In the genomic region with DNA sequence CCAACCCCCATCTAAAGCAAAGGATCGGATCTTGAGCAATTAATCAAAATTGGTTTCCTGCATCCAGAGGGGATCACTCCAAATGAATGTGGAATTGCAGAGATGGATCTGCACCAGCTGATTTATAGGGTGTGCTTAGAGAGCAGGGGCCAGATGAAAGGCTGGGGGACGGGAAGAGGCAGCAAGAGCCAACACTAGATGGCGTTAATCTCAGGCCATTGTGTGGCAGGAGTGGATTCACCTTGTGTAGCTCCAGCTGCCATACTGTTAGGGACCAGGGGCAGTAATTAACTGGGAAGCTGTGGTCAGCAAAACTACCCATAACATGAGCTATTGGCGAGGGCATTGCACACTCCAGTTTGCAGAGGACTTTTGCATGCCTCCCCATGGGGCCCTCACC, we compare ENCODE assay signal across 8 cellular contexts. TPM values are rescaled to one million over a fixed set of nuclear protein-coding genes. Genes with fewer than 3 reads are reported as not detected.
DNase-seq lines count a peak whose midpoint lies in the region; ATAC-seq, FAIRE-seq and TF ChIP-seq lines count a peak whose summit lies in the region.

No MANE protein-coding gene starts in this region.

- no peak for TF ChIP-seq POLR2A in GM12878 (IDR thresholded peaks at IDR 0.05; ENCODE audit: low read depth, low read length)

- H3K27me3 ChIP-seq in GM12878 (replicated peaks in 1 of 2; ENCODE audit: control insufficient read depth in 2 of 2, insufficient read depth in 2 of 2, low read length in 1 of 2) = no peaks in the 10 kb centered on the region; a peak in 2 of 4 replicates
- no peaks in the 10 kb centered on the region for H3K27me3 ChIP-seq in neuronal stem cell (ENCODE audit: control insufficient read depth in 3 of 3, insufficient read depth in 3 of 3, low read depth in 1 of 3, low read length in 3 of 3)

- H3K36me3 ChIP-seq in GM12878 (ENCODE audit: control insufficient read depth in 2 of 2, insufficient read depth in 2 of 2, low read length in 1 of 2) (no peaks in the 10 kb centered on the region), neuronal stem cell (replicated peaks in 1 of 2; ENCODE audit: control insufficient read depth in 2 of 2, insufficient read depth in 2 of 2, low read length in 2 of 2) (peaks cover 0 to 13% of the 10 kb centered on the region in 2 donors)

- TF ChIP-seq RAD21 in GM12878 (IDR thresholded peaks at IDR 0.05; ENCODE audit: insufficient read depth, low read depth, low read length) = peak; percentile 53

- H4K8ac ChIP-seq in neuronal stem cell (ENCODE audit: low read depth, low read length) = no peak overlapping the region

- H3K9ac ChIP-seq in GM12878 (ENCODE audit: control insufficient read depth, insufficient read depth, low read length) (no peak overlapping the region), neuronal stem cell (ENCODE audit: low read depth, low read length, poor library complexity) (no peak overlapping the region)

- H3K9me3 ChIP-seq in GM12878 (replicated peaks; ENCODE audit: control insufficient read depth, insufficient read depth, low read length) (no peaks in the 10 kb centered on the region), neuronal stem cell (replicated peaks in 1 of 2; ENCODE audit: control insufficient read depth in 2 of 2, insufficient read depth in 1 of 2, low read depth in 1 of 2, low read length in 2 of 2) (no peaks in the 10 kb centered on the region)

- no peak overlapping the region for H2AK5ac ChIP-seq in neuronal stem cell (ENCODE audit: low read depth, low read length)

- no peak overlapping the region for H2BK5ac ChIP-seq in neuronal stem cell (ENCODE audit: low read length)

- peaks cover 8% of the 10 kb centered on the region for H3K4me1 ChIP-seq in GM12878 (ENCODE audit: control insufficient read depth, insufficient read depth, low read length)
- peaks cover 7 to 13% of the 10 kb centered on the region in 2 donors for H3K4me1 ChIP-seq in neuronal stem cell (ENCODE audit: control insufficient read depth in 2 of 2, insufficient read depth in 1 of 2, low read depth in 1 of 2, low read length in 2 of 2)

- no peaks in the 10 kb centered on the region for H3K79me1 ChIP-seq in neuronal stem cell (ENCODE audit: low read depth, low read length)

- H3K4me2 ChIP-seq in GM12878 (ENCODE audit: control insufficient read depth, insufficient read depth) (no peak overlapping the region), neuronal stem cell (ENCODE audit: insufficient read depth, low read length, poor library complexity, severe bottlenecking) (no peak overlapping the region)

- no peak overlapping the region for H3K18ac ChIP-seq in neuronal stem cell (ENCODE audit: low read length)

- no peak overlapping the region for H2BK12ac ChIP-seq in neuronal stem cell (ENCODE audit: low read length)

- SMC1A ChIA-PET in GM12878 (lab: Charles Lee; ENCODE audit: uncharacterized antibody, unreplicated experiment) = interaction anchor here (1.0 to 1.4 kb wide), 3 partner anchors 19 to 54 kb away, joined by 3 to 4 read pairs (median 3); no protein-coding TSS in a partner anchor

- H3K23ac ChIP-seq in neuronal stem cell (ENCODE audit: low read depth, low read length, poor library complexity) = no peak overlapping the region

- FAIRE-seq in GM12878 (lab: Jason Lieb, UNC) = peak; percentile 82

- H3K27ac ChIP-seq in 22Rv1 (no peak overlapping the region), GM12878 (ENCODE audit: control insufficient read depth, insufficient read depth) (no peak overlapping the region), neuronal stem cell (replicated peaks; ENCODE audit: low read length) (no peak overlapping the region)

- DNase-seq in NCI-H2196 treated with DMSO at 0.1 percent for 48 hours (lab: John Stamatoyannopoulos, UW; ENCODE audit: unreplicated experiment) (peak; percentile 25), GM12878 (ENCODE audit: low read depth, low spot score) (no peak), neuronal stem cell (ENCODE audit: low spot score) (peak; percentile 29), mucosa of gallbladder (ENCODE audit: low spot score) (no peak), epidermal melanocyte (ENCODE audit: insufficient read length, low spot score) (no peak)

- H3K14ac ChIP-seq in neuronal stem cell (ENCODE audit: low read length) = no peak overlapping the region

- H2BK120ac ChIP-seq in neuronal stem cell (ENCODE audit: low read depth, low read length) = no peak overlapping the region

- H4K20me1 ChIP-seq in GM12878 (ENCODE audit: control insufficient read depth, insufficient read depth) = no peaks in the 10 kb centered on the region

- no peak overlapping the region for H4K91ac ChIP-seq in neuronal stem cell (ENCODE audit: low read depth, low read length, poor library complexity)

- intact Hi-C loops in GM12878 (cut with micrococcal nuclease; ENCODE audit: unreplicated experiment) = loop anchor here (10.0 kb wide), 1 partner anchor 167 kb away; the partner anchor contains the start of gene DGAT2

- no peak overlapping the region for H3K4me3 ChIP-seq in GM12878
- H3K4me3 ChIP-seq in neuronal stem cell (ENCODE audit: low read length in 2 of 2) = no peak overlapping the region

- in situ Hi-C loops in GM12878 (cut with MboI) = no loop called here

- H3K4ac ChIP-seq in neuronal stem cell (ENCODE audit: low read length) = no peak overlapping the region

- H3K79me2 ChIP-seq in GM12878 (ENCODE audit: control insufficient read depth, insufficient read depth, low read length) = no peaks in the 10 kb centered on the region

- H2BK15ac ChIP-seq in neuronal stem cell (ENCODE audit: low read length) = no peak overlapping the region

- peak; percentile 80 for TF ChIP-seq CTCF in 22Rv1 (IDR thresholded peaks at IDR 0.05)
- peak; percentile 80 for TF ChIP-seq CTCF in GM12872 (IDR thresholded peaks at IDR 0.05; ENCODE audit: insufficient read depth, low read depth, low read length)
- TF ChIP-seq CTCF in GM12878 (IDR thresholded peaks at IDR 0.05 in 2 of 3, conservative IDR thresholded peaks at IDR 0.05 in 1 of 3; ENCODE audit: control insufficient read depth in 2 of 3, extremely low read depth in 1 of 3, insufficient read depth in 1 of 3, low read depth in 3 of 3, low read length in 3 of 3) = peak; percentile 64 to 79 (median 73)

- POLR2A ChIA-PET in GM12878 (lab: Charles Lee) = no interaction called here

- CTCF ChIA-PET in GM12878 (lab: Yijun Ruan, JAX) = interaction anchor here (0.6 to 2.2 kb wide), 27 partner anchors 9 to 555 kb away, joined by 3 to 8 read pairs (median 3); partner anchors contain the start of gene SERPINH1

- H2AFZ ChIP-seq in GM12878 (ENCODE audit: control insufficient read depth, low read depth, low read length) (no peak overlapping the region), neuronal stem cell (ENCODE audit: low read length) (no peak overlapping the region)

- RAD21 ChIA-PET in GM12878 (lab: Charles Lee; ENCODE audit: unreplicated experiment) = interaction anchor here (0.8 to 1.3 kb wide), 4 partner anchors 37 to 610 kb away, joined by 3 to 4 read pairs (median 4); no protein-coding TSS in a partner anchor

- peak; percentile 94 for ATAC-seq in GM12878
- ATAC-seq in GM19397 (IDR thresholded peaks at IDR 0.05; ENCODE audit: unreplicated experiment) = no peak

- BruUV-seq in GM12878 (replicated peaks; lab: Mats Ljungman, UMichigan) = no TSS peak

- no peak for TF ChIP-seq EP300 in GM12878 (IDR thresholded peaks at IDR 0.05; ENCODE audit: borderline replicate concordance in 1 of 2, control insufficient read depth in 1 of 2, low read depth in 2 of 2, low read length in 2 of 2)

- WGBS in GM12878 (ENCODE audit: insufficient coverage, insufficient replicate concordance, low lambda C conversion rate, missing lambda C conversion rate) = 25% methylated on average over 4 of the region's 4 CpGs
- WGBS in neuronal stem cell (ENCODE audit: extremely low coverage in 2 of 2, insufficient read length in 2 of 2, insufficient replicate concordance in 1 of 2), 2 donors = no CpG with 5 or more reads among the region's 4 CpGs

TF ChIP-seq in GM12878, 131 proteins besides CTCF, POLR2A, EP300 and RAD21 (continues in another document):
- TF ChIP-seq RAD51 (IDR thresholded peaks at IDR 0.05) (no peak), YY1 (IDR thresholded peaks at IDR 0.05; ENCODE audit: low read depth, low read length) (peak; percentile 54; the same call in 1 of the 2 replicates), ZBTB33 (IDR thresholded peaks at IDR 0.05) (no peak), ZNF217 (IDR thresholded peaks at IDR 0.05) (no peak), ETV6 (conservative IDR thresholded peaks at IDR 0.05 in 1 of 2, IDR thresholded peaks at IDR 0.05 in 1 of 2; ENCODE audit: borderline replicate concordance in 1 of 2, low read depth in 1 of 2) (no peak)

RNA-seq across cellular contexts. Expression of gene SERPINH1, which starts 35.6 kb away (rescaled TPM):
- total RNA-seq in GM12878 (2013; cell fraction: nucleolus; rRNA removed) = 69.8 and 79.0 TPM in 2 replicates
- total RNA-seq in GM12878 (2014; rRNA removed) (11.5 and 13.6 TPM in 2 replicates), GM12878 (2014; rRNA removed; fragmentation: Illumina TruSeq; extraction: Trizol) (8.0 and 9.5 TPM in 2 replicates), GM12878 (2021) (17.9 and 18.8 TPM in 2 replicates), mucosa of gallbladder (141 TPM)
- polyA plus RNA-seq in GM12878 (2011; ENCODE audit: low read depth) = 4.7 TPM
- polyA plus RNA-seq in GM12878 (2011; rRNA removed) (8.1 and 19.8 TPM in 2 replicates), GM12878 (2014; fragmentation: Illumina TruSeq; extraction: Trizol) (9.3 and 11.7 TPM in 2 replicates), GM12878 (2014; fragmentation: Nextera tagmentation; extraction: Ambion mirVana) (1 to 10 TPM in 1 of 2 experiments, under 1 TPM in 1; 0.34 to 1.4 TPM), GM12878 (2014; rRNA removed) (15.2 and 17.2 TPM in 2 replicates), GM12878 (2016; fragmentation: Nextera tagmentation; extraction: Ambion mirVana) (10 to 100 TPM; 13.8 to 18.8 TPM)
- polyA plus RNA-seq in GM12878 (2011; cell fraction: cytosol; rRNA removed) = 19.2 and 26.8 TPM in 2 replicates
- polyA plus RNA-seq in GM12878 (2011; cell fraction: nucleus; rRNA removed) = 35.5 and 37.6 TPM in 2 replicates
- 14.7 and 24.2 TPM in 2 replicates for polyA plus RNA-seq in GM12878 (2012)
- polyA minus RNA-seq in GM12878 (2011; rRNA and poly(A)+ RNA removed) = 14.8 and 16.9 TPM in 2 replicates
- polyA minus RNA-seq in GM12878 (2011; cell fraction: cytosol; rRNA and poly(A)+ RNA removed) = 11.5 and 13.1 TPM in 2 replicates
- 11.2 and 18.3 TPM in 2 replicates for polyA minus RNA-seq in GM12878 (2011; cell fraction: nucleus; rRNA and poly(A)+ RNA removed)
- 246 TPM for polyA plus RNA-seq in neuronal stem cell (2013, experiment 1 of 2)
- polyA plus RNA-seq in neuronal stem cell (2013, experiment 2 of 2) = 246 TPM

Comparison
In these comparisons a context has a peak if more than half of its experiments do, and no peak if none do; other contexts are left out.
1. DNase-seq: peak in NCI-H2196 treated with DMSO at 0.1 percent for 48 hours (single experiment) and neuronal stem cell (single experiment); none in GM12878 (single experiment), mucosa of gallbladder (single experiment) and epidermal melanocyte (single experiment).
2. Peak in every context shown above with its lines, with median percentiles within 50 percentile points of each other: CTCF ChIP-seq.